ENCODE assay signal across 9 cellular contexts in genomic region chr4:3369781-3370660, GRCh38.
DNase-seq lines count a peak whose midpoint lies in the region; FAIRE-seq and TF ChIP-seq lines count a peak whose summit lies in the region.
"Had no signal": no experiment of that assay in that cellular context is flagged by ENCODE, and none has a peak within 500 bp of the region (broad histone marks: within the 10 kb centered on the region; RNA-seq: fewer than 3 reads in every experiment).

No MANE protein-coding gene starts in this region.

- H3K4me3 ChIP-seq in kidney (ENCODE audit: low read length in 2 of 2) (peak overlapping the region in 1 of 2 donors; percentile 1), WERI-Rb-1 (ENCODE audit: low read depth, low read length) (no peak overlapping the region)

- no peak overlapping the region for H3K9ac ChIP-seq in kidney (ENCODE audit: low read length in 2 of 2)

- DNase-seq in DMS79 treated with DMSO at 0.1 percent for 48 hours (lab: John Stamatoyannopoulos, UW) (peak; percentile 8), DMS79 (lab: John Stamatoyannopoulos, UW) (no peak), NCI-H1694 treated with DMSO at 0.1 percent for 48 hours (lab: John Stamatoyannopoulos, UW) (peak; percentile 51), hippocampal formation (lab: John Stamatoyannopoulos, UW) (peak; percentile 43 to 61), kidney (no peak), WERI-Rb-1 (no peak)
- DNase-seq in stimulated activated CD4-positive, alpha-beta T cell treated with anti-CD3 and anti-CD28 coated beads, Interleukin-2, amount 100 ng/mL, for 24 hours = peak; percentile 31 to 33

- peaks cover 0 to 20% of the 10 kb centered on the region in 2 donors for H3K4me1 ChIP-seq in kidney (ENCODE audit: control insufficient read depth in 1 of 2, insufficient read depth in 1 of 2, low read depth in 1 of 2, low read length in 2 of 2)

- TF ChIP-seq CTCF in kidney (IDR thresholded peaks at IDR 0.05; ENCODE audit: borderline replicate concordance, extremely low read depth, insufficient read depth) (no peak), WERI-Rb-1 (IDR thresholded peaks at IDR 0.05; ENCODE audit: low read depth, low read length) (no peak)

- H3K36me3 ChIP-seq in kidney (ENCODE audit: control insufficient read depth in 1 of 2, insufficient read depth in 2 of 2, low read length in 2 of 2) (no peaks in the 10 kb centered on the region), WERI-Rb-1 (no peaks in the 10 kb centered on the region)

- intact Hi-C loops in kidney (cut with DNase I) = no loop called here

- no peak for FAIRE-seq in kidney (lab: Jason Lieb, UNC)
- FAIRE-seq: A204.1 had no signal

- H3K27ac ChIP-seq in angular gyrus (ENCODE audit: low read depth, low read length) = peak overlapping the region; percentile 71
- H3K27ac ChIP-seq in kidney (ENCODE audit: low read depth in 2 of 2, low read length in 2 of 2) = no peak overlapping the region
- no peak overlapping the region for H3K27ac ChIP-seq in WERI-Rb-1

- no peaks in the 10 kb centered on the region for H3K9me3 ChIP-seq in kidney (ENCODE audit: control insufficient read depth in 1 of 2, low read length in 2 of 2)
- H3K9me3 ChIP-seq in WERI-Rb-1 (ENCODE audit: severe bottlenecking) = no peaks in the 10 kb centered on the region

- no peaks in the 10 kb centered on the region for H3K27me3 ChIP-seq in WERI-Rb-1 (ENCODE audit: insufficient read depth, low read depth, severe bottlenecking)

Comparison
In these comparisons a context has a peak if more than half of its experiments do, and no peak if none do; other contexts are left out.
1. DNase-seq: peak in DMS79 treated with DMSO at 0.1 percent for 48 hours (single experiment), NCI-H1694 treated with DMSO at 0.1 percent for 48 hours (single experiment), hippocampal formation (2 of 2) and stimulated activated CD4-positive, alpha-beta T cell treated with anti-CD3 and anti-CD28 coated beads, Interleukin-2, amount 100 ng/mL, for 24 hours (2 of 2); none in DMS79 (single experiment), kidney (single experiment) and WERI-Rb-1 (single experiment).